Comparison of ENCODE assay signal across 9 cellular contexts in the genomic region with DNA sequence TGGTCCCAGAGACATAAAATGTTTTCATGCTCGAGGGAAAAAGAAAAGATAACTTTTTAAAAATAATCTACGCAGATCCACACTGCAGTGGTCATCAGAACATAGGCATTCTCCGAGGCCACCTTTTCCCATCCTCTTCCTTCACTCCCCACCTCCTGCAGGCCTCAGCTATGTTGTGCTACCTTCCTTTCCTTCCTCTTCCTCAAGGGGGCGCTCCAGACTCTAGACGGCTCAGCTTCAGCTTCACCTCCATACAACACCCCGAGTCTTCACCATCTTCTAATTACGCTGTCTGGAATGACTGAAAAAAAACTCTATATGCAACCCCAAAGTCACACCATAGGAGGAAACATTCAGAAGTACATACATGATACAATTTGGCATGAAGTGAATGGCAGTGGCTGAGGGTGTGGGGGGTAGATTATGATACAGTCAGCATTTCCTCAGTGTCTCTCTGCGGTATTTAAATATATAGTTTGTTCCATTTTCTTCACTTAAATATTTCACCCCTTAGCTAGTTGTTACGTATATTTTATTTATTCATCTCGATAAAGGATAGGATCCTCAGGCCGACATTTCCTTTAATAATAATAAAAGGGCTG.
DNase-seq lines count a peak whose midpoint lies in the region; ATAC-seq, FAIRE-seq and TF ChIP-seq lines count a peak whose summit lies in the region.
"Had no signal": no experiment of that assay in that cellular context is flagged by ENCODE, and none has a peak within 500 bp of the region (broad histone marks: within the 10 kb centered on the region; RNA-seq: fewer than 3 reads in every experiment).

No MANE protein-coding gene starts in this region.

- POLR2A ChIA-PET in MCF 10A (lab: Yijun Ruan, JAX) (interaction anchor here (0.6 kb wide), 1 partner anchor 629 kb away, joined by 3 read pairs; no protein-coding TSS in a partner anchor), HepG2 (lab: Yijun Ruan, JAX) (interaction anchor here (1.2 kb wide), 1 partner anchor 584 kb away, joined by 6 read pairs; a partner anchor contains a TSS)

- H3K4me2 ChIP-seq in HepG2 (ENCODE audit: low read depth, low read length) = no peak overlapping the region
- H3K4me2 ChIP-seq: BLaER1 had no signal

- no peak overlapping the region for H3K9ac ChIP-seq in HepG2 (ENCODE audit: insufficient read depth, low read depth, low read length)
- H3K9ac ChIP-seq: BLaER1 had no signal

- in situ Hi-C loops in HepG2 (cut with HindIII; ENCODE audit: extremely low pct_ligation_motif_present, low pct_unique_long_range_greater_than_20kb) = loop anchor here (10.0 kb wide), 1 partner anchor 579 kb away; a partner anchor contains a TSS

- no peaks in the 10 kb centered on the region for H3K79me2 ChIP-seq in HepG2 (ENCODE audit: insufficient read depth, low read length)

- no peak overlapping the region for H3K27ac ChIP-seq in HepG2 (ENCODE audit: extremely low read length, insufficient read depth, low read length)
- H3K27ac ChIP-seq: BLaER1 had no signal

- intact Hi-C loops in MCF 10A (cut with micrococcal nuclease) = loop anchor here (2.0 to 10.0 kb wide), 2 partner anchors 101 to 583 kb away; a partner anchor contains a TSS
- intact Hi-C loops in HepG2 (cut with micrococcal nuclease; ENCODE audit: unreplicated experiment) = loop anchor here (2.0 to 10.0 kb wide), 5 partner anchors 184 to 769 kb away; no protein-coding TSS in a partner anchor

- 56% methylated on average over 11 of the region's 11 CpGs for WGBS in HepG2 (ENCODE audit: low lambda C conversion rate)

- H3K36me3 Mint-ChIP-seq in MCF 10A (ENCODE audit: insufficient read depth, unreplicated experiment) = no peaks in the 10 kb centered on the region

- no TSS peak for BruUV-seq in MCF 10A (replicated peaks; lab: Mats Ljungman, UMichigan)
- no TSS peak for BruUV-seq in HepG2 (replicated peaks; lab: Mats Ljungman, UMichigan)

- peak in 1 of 2 experiments; percentile 45; a peak in 1 of 4 replicates for TF ChIP-seq EP300 in HepG2 (IDR thresholded peaks at IDR 0.05; ENCODE audit: low read depth in 2 of 2, low read length in 2 of 2)
- TF ChIP-seq EP300 in HepG2 (CRISPR knock-in tag; IDR thresholded peaks at IDR 0.05; ENCODE audit: borderline replicate concordance) = no peak

- H3K36me3 ChIP-seq in HepG2 (replicated peaks in 1 of 2; ENCODE audit: control insufficient read depth in 1 of 2, insufficient read depth in 2 of 2, low read length in 2 of 2) = no peaks in the 10 kb centered on the region
- H3K36me3 ChIP-seq: BLaER1 had no signal

- 0 out of 2 replicates have a peak, but pooled peaks cover 5% of the 10 kb centered on the region for H3K4me1 ChIP-seq in HepG2 (ENCODE audit: insufficient read depth, low read length)
- H3K4me1 ChIP-seq: BLaER1 had no signal

- H3K27me3 Mint-ChIP-seq in MCF 10A (ENCODE audit: insufficient read depth, unreplicated experiment) = no peaks in the 10 kb centered on the region

- H3K4me1 Mint-ChIP-seq in MCF 10A (ENCODE audit: insufficient read depth, unreplicated experiment) = peaks cover 35% of the 10 kb centered on the region

- peaks cover 7% of the 10 kb centered on the region for H3K9me3 Mint-ChIP-seq in MCF 10A (ENCODE audit: unreplicated experiment)

- no peak overlapping the region for H2AFZ ChIP-seq in HepG2 (ENCODE audit: low read length)

- CTCF ChIA-PET in MCF 10A (lab: Yijun Ruan, JAX) = interaction anchor here (0.6 to 2.5 kb wide), 9 partner anchors 9 to 586 kb away, joined by 3 to 10 read pairs (median 3); no protein-coding TSS in a partner anchor
- CTCF ChIA-PET in HepG2 (lab: Yijun Ruan, JAX; ENCODE audit: low intra/inter-chr PET ratio, low total read pairs) = no interaction called here

- ATAC-seq in HG02588 (IDR thresholded peaks at IDR 0.05; ENCODE audit: unreplicated experiment) (peak; percentile 95), HepG2 (peak; percentile 99)

- no peak overlapping the region for H3K4me3 Mint-ChIP-seq in MCF 10A (ENCODE audit: unreplicated experiment)

- no peak for FAIRE-seq in HepG2 (lab: Jason Lieb, UNC)

- TF ChIP-seq POLR2A in HepG2 (IDR thresholded peaks at IDR 0.05; ENCODE audit: insufficient read depth in 1 of 2, low read depth in 2 of 2, low read length in 2 of 2) = no peak

- no peak overlapping the region for H3K27ac Mint-ChIP-seq in MCF 10A (ENCODE audit: low read depth, unreplicated experiment)

- no peaks in the 10 kb centered on the region for H4K20me1 ChIP-seq in HepG2 (ENCODE audit: insufficient read depth, low read length)
- H4K20me1 ChIP-seq: BLaER1 had no signal

- DNase-seq in NCI-H1436 (lab: John Stamatoyannopoulos, UW) = peak; percentile 41
- no peak for DNase-seq in NCI-H1436 treated with DMSO at 0.1 percent for 48 hours (lab: John Stamatoyannopoulos, UW)
- DNase-seq in MV-4-11 (lab: John Stamatoyannopoulos, UW) = peak; percentile 30
- DNase-seq in UCSD-AML1 (lab: John Stamatoyannopoulos, UW; ENCODE audit: unreplicated experiment) = peak; percentile 23
- DNase-seq in MCF 10A (ENCODE audit: unreplicated experiment) = peak; percentile 75
- DNase-seq in HepG2 (ENCODE audit: low spot score) = peak; percentile 63
- DNase-seq in stimulated activated CD8-positive, alpha-beta memory T cell treated with anti-CD3 and anti-CD28 coated beads, Interleukin-4, amount 100 ng/mL, for 48 hours = peak; percentile 72

- H3K27me3 ChIP-seq in HepG2 (ENCODE audit: control insufficient read depth in 1 of 2, insufficient read depth in 2 of 2, low read length in 2 of 2) = no peaks in the 10 kb centered on the region
- H3K27me3 ChIP-seq: BLaER1 had no signal

- no peaks in the 10 kb centered on the region for H3K9me3 ChIP-seq in HepG2 (ENCODE audit: low read length)
- H3K9me3 ChIP-seq: BLaER1 had no signal

- peak; percentile 78 for TF ChIP-seq RAD21 in HepG2 (CRISPR knock-in tag; IDR thresholded peaks at IDR 0.05)

- H3K4me3 ChIP-seq in HepG2 (replicated peaks in 1 of 3; ENCODE audit: insufficient read depth in 1 of 3, low read depth in 2 of 3, low read length in 3 of 3) = no peak overlapping the region
- H3K4me3 ChIP-seq: BLaER1 had no signal

- no peak for TF ChIP-seq CTCF in MCF 10A (IDR thresholded peaks at IDR 0.05; ENCODE audit: unreplicated experiment)
- TF ChIP-seq CTCF in HepG2 (CRISPR knock-in tag; IDR thresholded peaks at IDR 0.05) = peak; percentile 89

TF ChIP-seq in HepG2, 621 proteins besides CTCF, POLR2A, EP300 and RAD21 (continues in another document):
- TF ChIP-seq THAP11 (CRISPR knock-in tag; IDR thresholded peaks at IDR 0.05) = peak; percentile 45; the same call in 1 of the 2 replicates
- peak; percentile 28; the same call in 1 of the 2 replicates for TF ChIP-seq MAZ (IDR thresholded peaks at IDR 0.05; ENCODE audit: borderline replicate concordance, low read depth, low read length)
- TF ChIP-seq MAZ (CRISPR knock-in tag; IDR thresholded peaks at IDR 0.05; ENCODE audit: low read depth) = no peak
- TF ChIP-seq NAIF1 (CRISPR knock-in tag; IDR thresholded peaks at IDR 0.05; ENCODE audit: borderline replicate concordance) = no peak
- TF ChIP-seq SOX13 (IDR thresholded peaks at IDR 0.05) = no peak
- peak in 1 of 2 experiments; percentile 26; a peak in 1 of 4 replicates for TF ChIP-seq SOX13 (CRISPR knock-in tag; conservative IDR thresholded peaks at IDR 0.05 in 1 of 2, IDR thresholded peaks at IDR 0.05 in 1 of 2)
- no peak for TF ChIP-seq MAFG (CRISPR knock-in tag; IDR thresholded peaks at IDR 0.05)
- TF ChIP-seq MAFF (IDR thresholded peaks at IDR 0.05; ENCODE audit: low read depth, low read length) = peak; percentile 65
- TF ChIP-seq, protein P1, sequence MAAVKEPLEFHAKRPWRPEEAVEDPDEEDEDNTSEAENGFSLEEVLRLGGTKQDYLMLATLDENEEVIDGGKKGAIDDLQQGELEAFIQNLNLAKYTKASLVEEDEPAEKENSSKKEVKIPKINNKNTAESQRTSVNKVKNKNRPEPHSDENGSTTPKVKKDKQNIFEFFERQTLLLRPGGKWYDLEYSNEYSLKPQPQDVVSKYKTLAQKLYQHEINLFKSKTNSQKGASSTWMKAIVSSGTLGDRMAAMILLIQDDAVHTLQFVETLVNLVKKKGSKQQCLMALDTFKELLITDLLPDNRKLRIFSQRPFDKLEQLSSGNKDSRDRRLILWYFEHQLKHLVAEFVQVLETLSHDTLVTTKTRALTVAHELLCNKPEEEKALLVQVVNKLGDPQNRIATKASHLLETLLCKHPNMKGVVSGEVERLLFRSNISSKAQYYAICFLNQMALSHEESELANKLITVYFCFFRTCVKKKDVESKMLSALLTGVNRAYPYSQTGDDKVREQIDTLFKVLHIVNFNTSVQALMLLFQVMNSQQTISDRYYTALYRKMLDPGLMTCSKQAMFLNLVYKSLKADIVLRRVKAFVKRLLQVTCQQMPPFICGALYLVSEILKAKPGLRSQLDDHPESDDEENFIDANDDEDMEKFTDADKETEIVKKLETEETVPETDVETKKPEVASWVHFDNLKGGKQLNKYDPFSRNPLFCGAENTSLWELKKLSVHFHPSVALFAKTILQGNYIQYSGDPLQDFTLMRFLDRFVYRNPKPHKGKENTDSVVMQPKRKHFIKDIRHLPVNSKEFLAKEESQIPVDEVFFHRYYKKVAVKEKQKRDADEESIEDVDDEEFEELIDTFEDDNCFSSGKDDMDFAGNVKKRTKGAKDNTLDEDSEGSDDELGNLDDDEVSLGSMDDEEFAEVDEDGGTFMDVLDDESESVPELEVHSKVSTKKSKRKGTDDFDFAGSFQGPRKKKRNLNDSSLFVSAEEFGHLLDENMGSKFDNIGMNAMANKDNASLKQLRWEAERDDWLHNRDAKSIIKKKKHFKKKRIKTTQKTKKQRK (IDR thresholded peaks at IDR 0.05; ENCODE audit: low read length) = no peak
- TF ChIP-seq SOX6 (IDR thresholded peaks at IDR 0.05) = no peak
- TF ChIP-seq SOX6 (CRISPR knock-in tag; IDR thresholded peaks at IDR 0.05) = peak; percentile 56; the same call in 1 of the 2 replicates
- no peak for TF ChIP-seq SP140L (CRISPR knock-in tag; IDR thresholded peaks at IDR 0.05; ENCODE audit: borderline replicate concordance)
- no peak for TF ChIP-seq SP4 (CRISPR knock-in tag; IDR thresholded peaks at IDR 0.05)
